Comparison of ENCODE assay signal across 22 cellular contexts in genomic region chr2:30392097-30392496, GRCh38. TPM values are rescaled to one million over a fixed set of nuclear protein-coding genes. Genes with fewer than 3 reads are reported as not detected.
A peak's percentile ranks its signal among the peaks of the same experiment; 100 is the strongest.
DNase-seq lines count a peak whose midpoint lies in the region; ATAC-seq, FAIRE-seq and TF ChIP-seq lines count a peak whose summit lies in the region.
"Had no signal": no experiment of that assay in that cellular context is flagged by ENCODE, and none has a peak within 500 bp of the region (broad histone marks: within the 10 kb centered on the region; RNA-seq: fewer than 3 reads in every experiment).

No MANE protein-coding gene starts in this region.

- TF ChIP-seq EP300 in K562 (IDR thresholded peaks at IDR 0.05; ENCODE audit: low read length) = no peak

- no peak overlapping the region for H2AK5ac ChIP-seq in IMR-90 (ENCODE audit: low read depth, low read length)

- ATAC-seq in IMR-90 (ENCODE audit: low read depth) (peak; percentile 27), K562 (no peak), left lung (peak; percentile 68)
- ATAC-seq: A549 had no signal

- no peak overlapping the region for H4K91ac ChIP-seq in IMR-90 (ENCODE audit: insufficient read depth, low read depth, low read length)

- H3K9me3 ChIP-seq in IMR-90 (ENCODE audit: control insufficient read depth, insufficient read depth, low read length) = no peaks in the 10 kb centered on the region
- no peaks in the 10 kb centered on the region for H3K9me3 ChIP-seq in K562 (replicated peaks; ENCODE audit: control insufficient read depth, insufficient read depth, low read depth, low read length)
- no peaks in the 10 kb centered on the region for H3K9me3 ChIP-seq in left lung
- no peaks in the 10 kb centered on the region for H3K9me3 ChIP-seq in colonic mucosa
- H3K9me3 ChIP-seq: A549, HAP-1 had no signal

- DNase-seq in IMR-90 = no peak
- DNase-seq in K562 (ENCODE audit: extremely low read depth in 1 of 4, low spot score in 3 of 4) = no peak
- no peak for DNase-seq in left lung
- DNase-seq in stimulated activated naive CD4-positive, alpha-beta T cell (lab: John Stamatoyannopoulos, UW) = no peak
- DNase-seq in DMS79 (lab: John Stamatoyannopoulos, UW) = no peak
- DNase-seq in colonic mucosa = no peak
- DNase-seq: 8988T; ACHN; AML-193; C1 segment of cervical spinal cord; Caco-2; CD4-positive, alpha-beta memory T cell; DMS153; EL; GF-D8; GOT3; HFFc6 had no signal

- peaks cover 3% of the 10 kb centered on the region; the same call in 1 of the 2 replicates for H3K4me1 ChIP-seq in IMR-90 (ENCODE audit: control insufficient read depth, insufficient read depth, low read length)
- no peaks in the 10 kb centered on the region for H3K4me1 ChIP-seq in K562 (replicated peaks in 1 of 2; ENCODE audit: control insufficient read depth in 2 of 2, insufficient read depth in 2 of 2, low read length in 2 of 2)
- H3K4me1 ChIP-seq in left lung = no peaks in the 10 kb centered on the region
- H3K4me1 ChIP-seq in colonic mucosa = no peaks in the 10 kb centered on the region
- H3K4me1 ChIP-seq: Caco-2, HAP-1 had no signal

- no peak overlapping the region for H4K8ac ChIP-seq in IMR-90 (ENCODE audit: low read depth in 2 of 2, low read length in 2 of 2)

- H3K9me1 ChIP-seq in IMR-90 (ENCODE audit: insufficient read depth, low read length) (no peaks in the 10 kb centered on the region), K562 (ENCODE audit: control insufficient read depth, insufficient read depth, low read length) (no peaks in the 10 kb centered on the region)

- BruUV-seq in IMR-90 (replicated peaks; lab: Mats Ljungman, UMichigan) (no TSS peak), K562 (replicated peaks; lab: Mats Ljungman, UMichigan) (no TSS peak)

- no peak for FAIRE-seq in K562 (lab: Jason Lieb, UNC)
- FAIRE-seq: A549, GM12891, GM18507, H54 had no signal

- no peak overlapping the region for H4K5ac ChIP-seq in IMR-90 (ENCODE audit: low read depth, low read length)

- H3K4me3 ChIP-seq in IMR-90 (ENCODE audit: insufficient read depth, low read depth, low read length) = no peak overlapping the region
- H3K4me3 ChIP-seq in K562 = no peak overlapping the region
- H3K4me3 ChIP-seq in left lung = no peak overlapping the region
- no peak overlapping the region for H3K4me3 ChIP-seq in colonic mucosa
- H3K4me3 ChIP-seq: A549, HAP-1 had no signal

- H4K20me1 ChIP-seq in IMR-90 (ENCODE audit: insufficient read depth, low read length) (no peaks in the 10 kb centered on the region), K562 (replicated peaks; ENCODE audit: control insufficient read depth, insufficient read depth, low read length) (no peaks in the 10 kb centered on the region)

- H3K79me2 ChIP-seq in K562 (ENCODE audit: control insufficient read depth, insufficient read depth, low read length) = no peaks in the 10 kb centered on the region

- no peak overlapping the region for H3K18ac ChIP-seq in IMR-90 (ENCODE audit: low read depth, low read length)

- no peak overlapping the region for H3K4me2 ChIP-seq in IMR-90 (ENCODE audit: low read depth, low read length)
- H3K4me2 ChIP-seq in K562 (ENCODE audit: insufficient read depth, low read length) = no peak overlapping the region
- H3K4me2 ChIP-seq: A549 had no signal

- no peak overlapping the region for H2BK15ac ChIP-seq in IMR-90 (ENCODE audit: low read depth, low read length)

- no peak overlapping the region for H2AK9ac ChIP-seq in IMR-90 (replicated peaks; ENCODE audit: low read depth, low read length, poor library complexity)

- H3K79me1 ChIP-seq in IMR-90 (ENCODE audit: low read depth in 1 of 2, low read length in 2 of 2) = no peaks in the 10 kb centered on the region

- TF ChIP-seq POLR2A in IMR-90 (IDR thresholded peaks at IDR 0.05; ENCODE audit: low read depth, low read length) = no peak
- no peak for TF ChIP-seq POLR2A in K562 (conservative IDR thresholded peaks at IDR 0.05)

- H3K9ac ChIP-seq in IMR-90 (ENCODE audit: low read depth, low read length) (no peak overlapping the region), K562 (ENCODE audit: insufficient read depth in 1 of 2, low read depth in 2 of 2, low read length in 2 of 2) (no peak overlapping the region), colonic mucosa (ENCODE audit: low read depth in 2 of 2, low read length in 2 of 2) (no peak overlapping the region)

- H2AFZ ChIP-seq in IMR-90 (replicated peaks; ENCODE audit: low read length, poor library complexity) = no peak overlapping the region
- H2AFZ ChIP-seq in K562 (ENCODE audit: low read depth, low read length) = no peak overlapping the region

- no peak overlapping the region for H3K4ac ChIP-seq in IMR-90 (ENCODE audit: low read depth, low read length)

- TF ChIP-seq CTCF in IMR-90 (conservative IDR thresholded peaks at IDR 0.05; ENCODE audit: low read depth, low read length) = no peak
- TF ChIP-seq CTCF in K562 (IDR thresholded peaks at IDR 0.05 in 2 of 3, conservative IDR thresholded peaks at IDR 0.05 in 1 of 3; ENCODE audit: insufficient read depth in 2 of 3, low read depth in 1 of 3, low read length in 3 of 3) = no peak
- no peak for TF ChIP-seq CTCF in left lung (IDR thresholded peaks at IDR 0.05)
- no peak for TF ChIP-seq CTCF in colonic mucosa (IDR thresholded peaks at IDR 0.05)

- CTCF ChIA-PET in IMR-90 (lab: Yijun Ruan, JAX) = no interaction called here
- CTCF ChIA-PET in K562 (lab: Yijun Ruan, JAX; ENCODE audit: low intra/inter-chr PET ratio) = no interaction called here

- no peak overlapping the region for H3K23ac ChIP-seq in IMR-90 (ENCODE audit: low read depth, low read length)

- H2BK120ac ChIP-seq in IMR-90 (ENCODE audit: low read depth, low read length) = no peak overlapping the region

- peaks cover 2% of the 10 kb centered on the region; the same call in 1 of the 2 replicates for H3K27me3 ChIP-seq in IMR-90 (ENCODE audit: control insufficient read depth, insufficient read depth, low read length)
- H3K27me3 ChIP-seq in K562 (ENCODE audit: control insufficient read depth in 2 of 2, insufficient read depth in 2 of 2, low read length in 2 of 2) = peaks cover 19 to 22% of the 10 kb centered on the region in 2 experiments
- H3K27me3 ChIP-seq in left lung = no peaks in the 10 kb centered on the region
- no peaks in the 10 kb centered on the region for H3K27me3 ChIP-seq in colonic mucosa

- in situ Hi-C loops in IMR-90 (cut with MboI; ENCODE audit: low sequenced_read_pairs) = no loop called here
- in situ Hi-C loops in K562 (cut with MboI) = no loop called here

- H3K36me3 ChIP-seq in IMR-90 (ENCODE audit: control insufficient read depth, insufficient read depth, low read length) = no peaks in the 10 kb centered on the region
- no peaks in the 10 kb centered on the region for H3K36me3 ChIP-seq in K562 (ENCODE audit: control insufficient read depth, insufficient read depth, low read length)
- H3K36me3 ChIP-seq in left lung = no peaks in the 10 kb centered on the region
- no peaks in the 10 kb centered on the region for H3K36me3 ChIP-seq in colonic mucosa
- H3K36me3 ChIP-seq: HAP-1 had no signal

- intact Hi-C loops in IMR-90 (cut with micrococcal nuclease) = no loop called here
- intact Hi-C loops in K562 (cut with micrococcal nuclease) = no loop called here
- intact Hi-C loops in left lung (cut with DNase I) = no loop called here
- intact Hi-C loops in colonic mucosa (cut with DNase I) = no loop called here

- POLR2A ChIA-PET in IMR-90 (lab: Charles Lee; ENCODE audit: unreplicated experiment) = no interaction called here
- POLR2A ChIA-PET in K562 (lab: Yijun Ruan, JAX) = no interaction called here

- H3K56ac ChIP-seq in IMR-90 (ENCODE audit: extremely low read depth, insufficient read depth, low read length) = no peak overlapping the region

- no peak overlapping the region for H3K27ac ChIP-seq in IMR-90 (ENCODE audit: insufficient read depth, low read length)
- no peak overlapping the region for H3K27ac ChIP-seq in K562 (ENCODE audit: extremely low read depth, low read depth, low read length)
- no peak overlapping the region for H3K27ac ChIP-seq in left lung
- H3K27ac ChIP-seq in colonic mucosa = no peak overlapping the region
- H3K27ac ChIP-seq: A549 had no signal

- H2BK20ac ChIP-seq in IMR-90 (ENCODE audit: low read depth, low read length) = no peak overlapping the region

- TF ChIP-seq RAD21 in IMR-90 (IDR thresholded peaks at IDR 0.05; ENCODE audit: low read length) (no peak), K562 (CRISPR knock-in tag; conservative IDR thresholded peaks at IDR 0.05 in 1 of 2, IDR thresholded peaks at IDR 0.05 in 1 of 2) (no peak)

- dilution Hi-C loops in IMR-90 (cut with HindIII; ENCODE audit: low sequenced_read_pairs, unreplicated experiment) = no loop called here

- no peak overlapping the region for H3K14ac ChIP-seq in IMR-90 (replicated peaks; ENCODE audit: low read depth, low read length)

- H2BK5ac ChIP-seq in IMR-90 (ENCODE audit: low read depth, low read length, poor library complexity, severe bottlenecking) = no peak overlapping the region

TF ChIP-seq in IMR-90, 13 proteins besides CTCF, POLR2A, EP300 and RAD21 (continues in another document):
- peak; percentile 77 for TF ChIP-seq CEBPB (IDR thresholded peaks at IDR 0.05; ENCODE audit: low read depth, low read length)

TF ChIP-seq in K562, 482 proteins besides CTCF, POLR2A, EP300 and RAD21 (continues in another document):
- TF ChIP-seq NFE2L1 (tag; IDR thresholded peaks at IDR 0.05; ENCODE audit: borderline replicate concordance, low read depth) (no peak), GATA2 (CRISPR knock-in tag; IDR thresholded peaks at IDR 0.05) (no peak)

RNA-seq across cellular contexts. Expression of gene LCLAT1, which starts 54.9 kb away (rescaled TPM):
- total RNA-seq in IMR-90 (2012; rRNA removed) (11.5 and 18.3 TPM in 2 replicates), K562 (2014; rRNA removed) (12.1 and 12.2 TPM in 2 replicates), K562 (2014; rRNA removed; fragmentation: Illumina TruSeq; extraction: Trizol) (27.0 and 27.1 TPM in 2 replicates), K562 (2015; rRNA removed; fragmentation: Illumina TruSeq; extraction: Trizol) (21.5 and 22.9 TPM in 2 replicates), K562 (2021) (28.6 and 29.7 TPM in 2 replicates), left lung (10 to 100 TPM; 16.1 to 24.9 TPM), colonic mucosa (10 to 100 TPM; 20.0 to 25.5 TPM)
- polyA plus RNA-seq in IMR-90 (2012; rRNA removed) (6.9 and 7.5 TPM in 2 replicates), K562 (2011; rRNA removed) (15.4 and 25.4 TPM in 2 replicates), K562 (2014; fragmentation: Illumina TruSeq; extraction: Trizol) (10.3 and 12.8 TPM in 2 replicates), K562 (2014; fragmentation: Nextera tagmentation; extraction: Ambion mirVana) (10 to 100 TPM; 29.4 to 63.3 TPM), K562 (2014; rRNA removed) (8.9 and 12.6 TPM in 2 replicates)
- polyA plus RNA-seq in IMR-90 (2012; cell fraction: cytosol; rRNA removed) = 2.3 and 4.8 TPM in 2 replicates
- 1.3 and 5.4 TPM in 2 replicates for polyA plus RNA-seq in IMR-90 (2012; cell fraction: nucleus; rRNA removed; ENCODE audit: low replicate concordance)
- total RNA-seq in K562 (2011; cell fraction: chromatin; rRNA removed; ENCODE audit: low replicate concordance) = 59.6 and 95.0 TPM in 2 replicates
- total RNA-seq in K562 (2011; cell fraction: nucleolus; rRNA removed) = 20.0 and 25.8 TPM in 2 replicates
- total RNA-seq in K562 (2011; cell fraction: nucleoplasm; rRNA removed) = 38.7 and 54.7 TPM in 2 replicates
- polyA plus RNA-seq in K562 (2011; cell fraction: cytosol; rRNA removed) = 7.2 and 9.5 TPM in 2 replicates
- 7.9 and 10.6 TPM in 2 replicates for polyA plus RNA-seq in K562 (2011; cell fraction: nucleus; rRNA removed)
- polyA plus RNA-seq in K562 (2012) = 4.2 and 6.3 TPM in 2 replicates
- 84.0 and 84.7 TPM in 2 replicates for polyA minus RNA-seq in K562 (2011; rRNA and poly(A)+ RNA removed)
- 17.6 and 25.5 TPM in 2 replicates for polyA minus RNA-seq in K562 (2011; cell fraction: cytosol; rRNA and poly(A)+ RNA removed)
- 28.4 and 38.2 TPM in 2 replicates for polyA minus RNA-seq in K562 (2011; cell fraction: nucleus; rRNA and poly(A)+ RNA removed)
